In the genomic region with DNA sequence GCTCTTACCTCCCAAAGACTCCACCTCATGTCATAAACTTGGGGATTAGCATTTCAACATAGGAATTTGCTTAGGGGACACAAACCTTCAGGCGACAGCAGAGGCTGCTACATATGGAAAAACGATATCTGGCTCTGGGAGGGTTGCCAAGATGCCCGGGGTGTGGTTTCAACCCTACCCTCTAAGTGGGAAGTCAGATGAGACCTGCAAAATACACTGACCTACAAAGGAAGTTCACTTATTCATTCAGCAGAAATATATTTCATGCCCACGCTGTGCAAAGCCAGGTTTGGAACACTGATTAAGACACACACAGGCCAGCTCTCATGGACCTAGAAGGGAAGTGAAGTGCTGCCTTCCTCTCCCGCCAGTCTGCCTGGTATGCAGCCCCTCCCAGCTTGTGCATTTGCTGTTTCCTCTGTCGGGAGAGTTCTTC, we compare ENCODE assay signal across 10 cellular contexts.
DNase-seq lines count a peak whose midpoint lies in the region; ATAC-seq and TF ChIP-seq lines count a peak whose summit lies in the region.
"Had no signal": no experiment of that assay in that cellular context is flagged by ENCODE, and none has a peak within 500 bp of the region (broad histone marks: within the 10 kb centered on the region; RNA-seq: fewer than 3 reads in every experiment).

No MANE protein-coding gene starts in this region.

- TF ChIP-seq EP300 in SK-N-SH (IDR thresholded peaks at IDR 0.05; ENCODE audit: borderline replicate concordance in 1 of 2, low read depth in 1 of 2, low read length in 1 of 2) = no peak

- no peak overlapping the region for H3K27ac Mint-ChIP-seq in naive thymus-derived CD8-positive, alpha-beta T cell
- H3K27ac Mint-ChIP-seq: activated B cell treated with CpG ODN at 0.5 μM for 24 hours had no signal

- 37% methylated on average over 6 of the region's 6 CpGs for WGBS in SK-N-SH (ENCODE audit: low lambda C conversion rate)

- no peak overlapping the region for H3K4me2 ChIP-seq in SK-N-SH

- no peak overlapping the region for H3K9ac ChIP-seq in SK-N-SH

- H3K79me2 ChIP-seq in SK-N-SH (ENCODE audit: insufficient read depth) = no peaks in the 10 kb centered on the region

- CTCF ChIA-PET in SK-N-SH (lab: Yijun Ruan, JAX) = interaction anchor here (5.4 kb wide), 1 partner anchor 275 kb away, joined by 30 read pairs; no protein-coding TSS in a partner anchor

- H2AFZ ChIP-seq in SK-N-SH (ENCODE audit: low read depth) = no peak overlapping the region

- H3K36me3 ChIP-seq in SK-N-SH (replicated peaks in 1 of 2; ENCODE audit: control insufficient read depth in 1 of 2, insufficient read depth in 2 of 2, low read length in 1 of 2) (peaks cover 0 to 4% of the 10 kb centered on the region in 2 experiments), cardiac muscle cell (no peaks in the 10 kb centered on the region), thoracic aorta (no peaks in the 10 kb centered on the region)

- H4K20me1 ChIP-seq in SK-N-SH (ENCODE audit: insufficient read depth) = 0 out of 2 replicates have a peak, but pooled peaks cover 3% of the 10 kb centered on the region

- H3K9me3 ChIP-seq in SK-N-SH (no peaks in the 10 kb centered on the region), cardiac muscle cell (ENCODE audit: low read depth) (no peaks in the 10 kb centered on the region), thoracic aorta (no peaks in the 10 kb centered on the region)

- no peak overlapping the region for H3K4me3 Mint-ChIP-seq in naive thymus-derived CD8-positive, alpha-beta T cell
- H3K4me3 Mint-ChIP-seq: activated B cell treated with CpG ODN at 0.5 μM for 24 hours had no signal

- ATAC-seq in thoracic aorta (ENCODE audit: insufficient number of reproducible peaks, low FRiP score, low read depth) = no peak
- no peak for ATAC-seq in naive thymus-derived CD8-positive, alpha-beta T cell

- peaks cover 0 to 5% (median 2%) of the 10 kb centered on the region in 9 donors for H3K9me3 Mint-ChIP-seq in naive thymus-derived CD8-positive, alpha-beta T cell
- H3K9me3 Mint-ChIP-seq: activated B cell treated with CpG ODN at 0.5 μM for 24 hours had no signal

- no peaks in the 10 kb centered on the region for H3F3A ChIP-seq in SK-N-SH (replicated peaks; ENCODE audit: insufficient read depth)

- POLR2A ChIA-PET in SK-N-SH (lab: Yijun Ruan, JAX) = no interaction called here
- POLR2A ChIA-PET in naive thymus-derived CD8-positive, alpha-beta T cell (lab: Charles Lee) = no interaction called here

- H3K27ac ChIP-seq in SK-N-SH (ENCODE audit: low read depth in 2 of 2, low read length in 1 of 2) (no peak overlapping the region), cardiac muscle cell (no peak overlapping the region), thoracic aorta (peak overlapping the region; percentile 38 to 60)

- peak; percentile 5 for DNase-seq in NCI-H1105 treated with DMSO at 0.1 percent for 48 hours (lab: John Stamatoyannopoulos, UW)
- no peak for DNase-seq in NCI-H1105 (lab: John Stamatoyannopoulos, UW)
- DNase-seq in SK-N-SH = peak; percentile 25
- peak; percentile 31 to 50 for DNase-seq in cardiac muscle cell (ENCODE audit: low read depth in 1 of 2, low spot score in 1 of 2)
- no peak for DNase-seq in thoracic aorta (ENCODE audit: low spot score)
- DNase-seq in NCI-H146 (lab: John Stamatoyannopoulos, UW) = no peak
- DNase-seq in hepatic stellate cell (ENCODE audit: low spot score) = no peak
- DNase-seq in naive thymus-derived CD8-positive, alpha-beta T cell = no peak
- DNase-seq: activated B cell treated with CpG ODN at 0.5 μM for 24 hours, activated gamma-delta T cell treated with Interleukin-2 at 50 U/mL for 16 hours had no signal

- peaks cover 7 to 24% (median 8%) of the 10 kb centered on the region in 5 donors for H3K27me3 Mint-ChIP-seq in naive thymus-derived CD8-positive, alpha-beta T cell

- TF ChIP-seq RAD21 in SK-N-SH (IDR thresholded peaks at IDR 0.05; ENCODE audit: low read length) = no peak

- no peaks in the 10 kb centered on the region for H3K36me3 Mint-ChIP-seq in naive thymus-derived CD8-positive, alpha-beta T cell

- no peak for TF ChIP-seq CTCF in SK-N-SH (IDR thresholded peaks at IDR 0.05)
- TF ChIP-seq CTCF in cardiac muscle cell (IDR thresholded peaks at IDR 0.05; ENCODE audit: low read depth, low read length) = no peak
- no peak for TF ChIP-seq CTCF in thoracic aorta (IDR thresholded peaks at IDR 0.05)

- H3K4me3 ChIP-seq in SK-N-SH (ENCODE audit: low read depth in 2 of 2, low read length in 1 of 2) = no peak overlapping the region
- no peak overlapping the region for H3K4me3 ChIP-seq in cardiac muscle cell
- H3K4me3 ChIP-seq in thoracic aorta = no peak overlapping the region

- no peaks in the 10 kb centered on the region for H3K4me1 Mint-ChIP-seq in naive thymus-derived CD8-positive, alpha-beta T cell
- H3K4me1 Mint-ChIP-seq: activated B cell treated with CpG ODN at 0.5 μM for 24 hours had no signal

- H3K9me2 ChIP-seq in SK-N-SH = no peaks in the 10 kb centered on the region

- H3K27me3 ChIP-seq in SK-N-SH (ENCODE audit: insufficient read depth) (no peaks in the 10 kb centered on the region), cardiac muscle cell (no peaks in the 10 kb centered on the region), thoracic aorta (replicated peaks; ENCODE audit: insufficient read depth) (no peaks in the 10 kb centered on the region)

- H3K4me1 ChIP-seq in SK-N-SH (ENCODE audit: control insufficient read depth in 1 of 2, insufficient read depth in 2 of 2, low read depth in 1 of 2, low read length in 1 of 2) (peaks cover 0 to 7% of the 10 kb centered on the region in 2 experiments; a peak in 2 of 4 replicates), cardiac muscle cell (ENCODE audit: low read depth) (peaks cover 13% of the 10 kb centered on the region), thoracic aorta (ENCODE audit: control insufficient read depth in 1 of 2, low read depth in 2 of 2) (peaks cover 39 to 54% of the 10 kb centered on the region in 2 donors)

TF ChIP-seq in SK-N-SH, 30 proteins besides CTCF, POLR2A, EP300 and RAD21:
- no peak for TF ChIP-seq MAX (IDR thresholded peaks at IDR 0.05; ENCODE audit: low read depth)
- TF ChIP-seq RCOR1 (IDR thresholded peaks at IDR 0.05; ENCODE audit: low read length) = no peak
- TF ChIP-seq TAF1 (IDR thresholded peaks at IDR 0.05; ENCODE audit: borderline replicate concordance, low read depth, low read length) = no peak
TF ChIP-seq in SK-N-SH: peak in this region for 0.

Comparison
In these comparisons a context has a peak if more than half of its experiments do, and no peak if none do; other contexts are left out.
1. DNase-seq: peak in NCI-H1105 treated with DMSO at 0.1 percent for 48 hours (single experiment), SK-N-SH (single experiment) and cardiac muscle cell (2 of 2); none in NCI-H1105 (single experiment), thoracic aorta (single experiment), NCI-H146 (single experiment), hepatic stellate cell (single experiment) and naive thymus-derived CD8-positive, alpha-beta T cell (0 of 10).
2. H3K27ac ChIP-seq: peak in thoracic aorta (2 of 2); none in SK-N-SH (0 of 2) and cardiac muscle cell (single experiment).